In genomic region chr1:24739241-24739640, GRCh38 we compare ENCODE assay signal across 1 cellular context.
TF ChIP-seq lines count a peak whose summit lies in the region.

No MANE protein-coding gene starts in this region.

TF ChIP-seq in WTC11, 78 proteins besides CTCF, POLR2A, EP300 and RAD21 (continued from another document):
- TF ChIP-seq, protein P1, sequence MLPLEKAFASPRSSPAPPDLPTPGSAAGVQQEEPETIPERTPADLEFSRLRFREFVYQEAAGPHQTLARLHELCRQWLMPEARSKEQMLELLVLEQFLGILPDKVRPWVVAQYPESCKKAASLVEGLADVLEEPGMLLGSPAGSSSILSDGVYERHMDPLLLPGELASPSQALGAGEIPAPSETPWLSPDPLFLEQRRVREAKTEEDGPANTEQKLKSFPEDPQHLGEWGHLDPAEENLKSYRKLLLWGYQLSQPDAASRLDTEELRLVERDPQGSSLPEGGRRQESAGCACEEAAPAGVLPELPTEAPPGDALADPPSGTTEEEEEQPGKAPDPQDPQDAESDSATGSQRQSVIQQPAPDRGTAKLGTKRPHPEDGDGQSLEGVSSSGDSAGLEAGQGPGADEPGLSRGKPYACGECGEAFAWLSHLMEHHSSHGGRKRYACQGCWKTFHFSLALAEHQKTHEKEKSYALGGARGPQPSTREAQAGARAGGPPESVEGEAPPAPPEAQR (CRISPR knock-in tag; IDR thresholded peaks at IDR 0.05): no peak
- TF ChIP-seq ZNF232 (CRISPR knock-in tag; IDR thresholded peaks at IDR 0.05): no peak
